8 cellular contexts compared by ENCODE assay signal in genomic region chr16:4803479-4804243, GRCh38. TPM values are rescaled to one million over a fixed set of nuclear protein-coding genes. Genes with fewer than 3 reads are reported as not detected.
A peak's percentile ranks its signal among the peaks of the same experiment; 100 is the strongest.
DNase-seq lines count a peak whose midpoint lies in the region; ATAC-seq and TF ChIP-seq lines count a peak whose summit lies in the region.

No MANE protein-coding gene starts in this region.

- H3K36me3 ChIP-seq in Caco-2 (ENCODE audit: control insufficient read depth, insufficient read depth, low read length) (no peaks in the 10 kb centered on the region), MM.1S (replicated peaks; ENCODE audit: insufficient read depth, low read length) (no peaks in the 10 kb centered on the region), neural cell (ENCODE audit: insufficient read depth, low read length) (no peaks in the 10 kb centered on the region)

- TF ChIP-seq RAD21 in neural cell (conservative IDR thresholded peaks at IDR 0.05) = no peak

- CTCF ChIA-PET in Caco-2 (lab: Charles Lee) = no interaction called here

- POLR2A ChIA-PET in Caco-2 (lab: Charles Lee) = interaction anchor here (0.6 kb wide), 1 partner anchor 106 kb away, joined by 3 read pairs; no protein-coding TSS in a partner anchor

- no peak for ATAC-seq in central memory CD8-positive, alpha-beta T cell (replicated peaks; ENCODE audit: extremely low read depth, poor library complexity, severe bottlenecking)

- DNase-seq in Caco-2 (no peak), MM.1S (no peak), NCI-H345 treated with DMSO at 0.1 percent for 48 hours (lab: John Stamatoyannopoulos, UW; ENCODE audit: unreplicated experiment) (no peak), amygdala (lab: John Stamatoyannopoulos, UW) (no peak)
- no peak for DNase-seq in central memory CD8-positive, alpha-beta T cell (ENCODE audit: low spot score in 2 of 2)
- no peak for DNase-seq in central memory CD4-positive, alpha-beta T cell
- no peak for DNase-seq in stimulated activated CD4-positive, alpha-beta T cell treated with anti-CD3 and anti-CD28 coated beads, Interleukin-2, amount 100 ng/mL, for 24 hours

- no peaks in the 10 kb centered on the region for H4K20me1 ChIP-seq in MM.1S (ENCODE audit: insufficient read depth, low read length)
- no peaks in the 10 kb centered on the region for H4K20me1 ChIP-seq in neural cell (ENCODE audit: insufficient read depth)

- H3K79me2 ChIP-seq in MM.1S (ENCODE audit: low read length) = no peaks in the 10 kb centered on the region
- no peaks in the 10 kb centered on the region for H3K79me2 ChIP-seq in neural cell (replicated peaks; ENCODE audit: insufficient read depth, low read length)

- H3K27ac Mint-ChIP-seq in Caco-2 (ENCODE audit: unreplicated experiment) = no peak overlapping the region
- no peak overlapping the region for H3K27ac Mint-ChIP-seq in central memory CD8-positive, alpha-beta T cell (ENCODE audit: low read depth)

- H3K4me3 ChIP-seq in Caco-2 (ENCODE audit: low read depth, low read length) (no peak overlapping the region; the same call in 1 of the 2 replicates), MM.1S (ENCODE audit: low read length) (no peak overlapping the region; the same call in 1 of the 2 replicates), neural cell (ENCODE audit: low read length) (peak overlapping the region; percentile 92)

- no peaks in the 10 kb centered on the region for H3K9me2 ChIP-seq in MM.1S (replicated peaks; ENCODE audit: insufficient read depth, low read length)
- no peaks in the 10 kb centered on the region for H3K9me2 ChIP-seq in neural cell (ENCODE audit: insufficient read depth, low read length)

- intact Hi-C loops in Caco-2 (cut with micrococcal nuclease; ENCODE audit: unreplicated experiment) = loop anchor here (2.0 to 5.0 kb wide), 2 partner anchors 69 to 111 kb away; partner anchors contain the start of genes ANKS3, DNAAF8 and NUDT16L1

- no peaks in the 10 kb centered on the region for H3K9me3 Mint-ChIP-seq in Caco-2 (ENCODE audit: unreplicated experiment)
- H3K9me3 Mint-ChIP-seq in central memory CD8-positive, alpha-beta T cell = no peaks in the 10 kb centered on the region

- no peaks in the 10 kb centered on the region for H3K27me3 Mint-ChIP-seq in Caco-2 (ENCODE audit: insufficient read depth, unreplicated experiment)
- no peaks in the 10 kb centered on the region for H3K27me3 Mint-ChIP-seq in central memory CD8-positive, alpha-beta T cell

- H3K4me3 Mint-ChIP-seq in Caco-2 (ENCODE audit: unreplicated experiment) = peak overlapping the region; percentile 77
- H3K4me3 Mint-ChIP-seq in central memory CD8-positive, alpha-beta T cell = peak overlapping the region; percentile 87

- H3F3A ChIP-seq in MM.1S (ENCODE audit: insufficient read depth, low read length) (peaks cover 18% of the 10 kb centered on the region), neural cell (ENCODE audit: insufficient read depth, low read length, poor library complexity, severe bottlenecking) (no peaks in the 10 kb centered on the region)

- H3K4me1 Mint-ChIP-seq in Caco-2 (ENCODE audit: low read depth, unreplicated experiment) = peaks cover 10% of the 10 kb centered on the region
- peaks cover 12% of the 10 kb centered on the region for H3K4me1 Mint-ChIP-seq in central memory CD8-positive, alpha-beta T cell

- TSS peak; percentile 73 for BruUV-seq in Caco-2 (replicated peaks; lab: Mats Ljungman, UMichigan)

- H3K27me3 ChIP-seq in Caco-2 (replicated peaks; ENCODE audit: control insufficient read depth, insufficient read depth, low read length) (no peaks in the 10 kb centered on the region), MM.1S (replicated peaks; ENCODE audit: insufficient read depth, low read length) (no peaks in the 10 kb centered on the region), neural cell (ENCODE audit: insufficient read depth, low read depth, low read length) (no peaks in the 10 kb centered on the region)

- H3K36me3 Mint-ChIP-seq in Caco-2 (ENCODE audit: insufficient read depth, unreplicated experiment) = peaks cover 63% of the 10 kb centered on the region
- peaks cover 21% of the 10 kb centered on the region for H3K36me3 Mint-ChIP-seq in central memory CD8-positive, alpha-beta T cell (ENCODE audit: insufficient read depth)

- no peak overlapping the region for H2AFZ ChIP-seq in MM.1S (ENCODE audit: low read length)
- peak overlapping the region; percentile 83 for H2AFZ ChIP-seq in neural cell (ENCODE audit: low read depth, low read length)

- H3K4me1 ChIP-seq in Caco-2 = peaks cover 9% of the 10 kb centered on the region; the same call in 1 of the 2 replicates
- H3K4me1 ChIP-seq in MM.1S (ENCODE audit: low read length) = 0 out of 2 replicates have a peak, but pooled peaks cover 3% of the 10 kb centered on the region

- H3K4me2 ChIP-seq in MM.1S (ENCODE audit: low read depth, low read length) (peak overlapping the region; percentile 71; the same call in 1 of the 2 replicates), neural cell (ENCODE audit: low read length) (peak overlapping the region; percentile 99)

- H3K9me3 ChIP-seq in Caco-2 = no peaks in the 10 kb centered on the region
- H3K9me3 ChIP-seq in MM.1S (replicated peaks; ENCODE audit: insufficient read depth, low read length) = no peaks in the 10 kb centered on the region
- no peaks in the 10 kb centered on the region for H3K9me3 ChIP-seq in neural cell (ENCODE audit: low read length)

- H3K9ac ChIP-seq in MM.1S (ENCODE audit: low read length) (no peak overlapping the region), neural cell (ENCODE audit: low read length) (peak overlapping the region; percentile 83)

- H3K27ac ChIP-seq in MM.1S (ENCODE audit: low read length) (no peak overlapping the region), neural cell (ENCODE audit: low read length) (peak overlapping the region; percentile 86)

- no peak for TF ChIP-seq EP300 in neural cell (conservative IDR thresholded peaks at IDR 0.05; ENCODE audit: poor library complexity, severe bottlenecking)

- no peak for TF ChIP-seq CTCF in Caco-2 (IDR thresholded peaks at IDR 0.05; ENCODE audit: insufficient read depth in 1 of 2, low read depth in 1 of 2, low read length in 1 of 2, severe bottlenecking in 1 of 2, unreplicated experiment in 1 of 2)
- TF ChIP-seq CTCF in MM.1S (IDR thresholded peaks at IDR 0.05; ENCODE audit: low read length) = no peak
- TF ChIP-seq CTCF in neural cell (IDR thresholded peaks at IDR 0.05; ENCODE audit: poor library complexity, severe bottlenecking) = no peak

TF ChIP-seq in neural cell, 6 proteins besides CTCF, POLR2A, EP300 and RAD21:
- TF ChIP-seq TAF1 (IDR thresholded peaks at IDR 0.05; ENCODE audit: low read depth) = no peak
- no peak for TF ChIP-seq MXI1 (conservative IDR thresholded peaks at IDR 0.05; ENCODE audit: poor library complexity, severe bottlenecking)
- TF ChIP-seq EZH2 (IDR thresholded peaks at IDR 0.05; ENCODE audit: borderline replicate concordance, insufficient read depth, low read length, poor library complexity, severe bottlenecking) = no peak
- no peak for TF ChIP-seq POLR2AphosphoS5 (IDR thresholded peaks at IDR 0.05)

RNA-seq across cellular contexts. Expression of gene ROGDI, which starts 1.2 kb away (rescaled TPM):
- 18.2 and 19.0 TPM in 2 replicates for total RNA-seq in Caco-2 (2022)
- 203 and 241 TPM in 2 replicates for polyA plus RNA-seq in neural cell
- 69.3 and 95.4 TPM in 2 replicates for polyA minus RNA-seq in neural cell

RNA-seq across cellular contexts. Expression of gene SMIM22, which starts 8.5 kb away (rescaled TPM):
- total RNA-seq in Caco-2 (2022) = not detected in 2 replicates
- polyA plus RNA-seq in neural cell = not detected in 2 replicates
- polyA minus RNA-seq in neural cell = not detected in 2 replicates

RNA-seq across cellular contexts. Expression of gene SEPTIN12, which starts 15.5 kb away (rescaled TPM):
- not detected in 2 replicates for total RNA-seq in Caco-2 (2022)
- polyA plus RNA-seq in neural cell = 1.8 and 4.7 TPM in 2 replicates
- polyA minus RNA-seq in neural cell = not detected in 2 replicates

RNA-seq across cellular contexts. Expression of gene ZNF500, which starts 36.7 kb away (rescaled TPM):
- total RNA-seq in Caco-2 (2022) = 12.9 and 13.3 TPM in 2 replicates
- polyA plus RNA-seq in neural cell = 16.0 and 29.0 TPM in 2 replicates
- 24.1 and 25.0 TPM in 2 replicates for polyA minus RNA-seq in neural cell

RNA-seq across cellular contexts. Expression of gene GLYR1, which starts 43.4 kb away (rescaled TPM):
- 112 and 117 TPM in 2 replicates for total RNA-seq in Caco-2 (2022)
- 78.6 and 87.6 TPM in 2 replicates for polyA plus RNA-seq in neural cell
- polyA minus RNA-seq in neural cell = 86.9 and 87.7 TPM in 2 replicates
